In genomic region chr20:7596541-7596940, GRCh38 we compare ENCODE assay signal across 21 cellular contexts.
"Had no signal": no experiment of that assay in that cellular context is flagged by ENCODE, and none has a peak within 500 bp of the region (broad histone marks: within the 10 kb centered on the region; RNA-seq: fewer than 3 reads in every experiment).

No MANE protein-coding gene starts in this region.

- H3K9me3 ChIP-seq: neutrophil, ovary, psoas muscle, upper lobe of right lung had no signal

- H3K36me3 ChIP-seq: heart right ventricle, neutrophil, ovary, upper lobe of right lung, WERI-Rb-1 had no signal

- H3K27ac ChIP-seq: heart right ventricle, neutrophil, ovary, psoas muscle, upper lobe of right lung, WERI-Rb-1 had no signal

- H3K4me1 ChIP-seq: heart right ventricle, psoas muscle, upper lobe of right lung had no signal

- DNase-seq: activated CD4-positive, alpha-beta T cell treated with anti-CD3 and anti-CD28 coated beads for 1 hour; activated CD4-positive, alpha-beta T cell treated with anti-CD3 and anti-CD28 coated beads, Interleukin-2, amount 50 U/mL, for 1 hour; activated CD8-positive, alpha-beta T cell treated with anti-CD3 and anti-CD28 coated beads, Interleukin-2, amount 10 ng/mL, durations not matched to agents 7 days and 5 days; activated gamma-delta T cell treated with Interleukin-2 at 50 U/mL for 16 hours; aorta; caudate nucleus; effector CD8-positive, alpha-beta T cell; erythroblast; foreskin fibroblast; heart right ventricle; kidney glomerular epithelial cell; left ventricle myocardium superior; ovary; psoas muscle; right cardiac atrium; stimulated activated CD4-positive, alpha-beta T cell treated with anti-CD3 and anti-CD28 coated beads, Interleukin-4, amount 100 ng/mL, for 24 hours; stimulated activated naive CD4-positive, alpha-beta T cell treated with Interleukin-2 at 50 U/mL for 16 hours; upper lobe of right lung; WERI-Rb-1 had no signal

- H3K27me3 ChIP-seq: heart right ventricle, neutrophil, ovary, upper lobe of right lung had no signal

- H3K4me3 ChIP-seq: heart right ventricle, ovary, psoas muscle, upper lobe of right lung had no signal

- ATAC-seq: activated CD8-positive, alpha-beta T cell treated with anti-CD3 and anti-CD28 coated beads, Interleukin-2, amount 10 ng/mL, durations not matched to agents 7 days and 5 days; heart right ventricle; left ventricle myocardium superior; natural killer cell treated with Interleukin-12 subunit alpha and Interleukin-12 subunit beta and Interleukin-15 and Interleukin-18, amount 100 ng/mL, for 72 hours; psoas muscle; right cardiac atrium; upper lobe of right lung had no signal
